ENCODE assay signal across 11 cellular contexts in genomic region chr3:58249358-58250092, GRCh38. TPM values are rescaled to one million over a fixed set of nuclear protein-coding genes. Genes with fewer than 3 reads are reported as not detected.
DNase-seq lines count a peak whose midpoint lies in the region; ATAC-seq, FAIRE-seq and TF ChIP-seq lines count a peak whose summit lies in the region.
"Had no signal": no experiment of that assay in that cellular context is flagged by ENCODE, and none has a peak within 500 bp of the region (broad histone marks: within the 10 kb centered on the region; RNA-seq: fewer than 3 reads in every experiment).

No MANE protein-coding gene starts in this region.

- peak; percentile 36 for FAIRE-seq in HTR-8/SVneo (lab: Jason Lieb, UNC)

- no peaks in the 10 kb centered on the region for H3K36me3 Mint-ChIP-seq in mesothelial cell of epicardium

- H3K9me3 Mint-ChIP-seq in mesothelial cell of epicardium: no peaks in the 10 kb centered on the region
- H3K9me3 Mint-ChIP-seq: stimulated activated naive CD8-positive, alpha-beta T cell treated with anti-CD3 and anti-CD28 coated beads, Interleukin-15, Interleukin-2, amounts not matched to agents 100 ng/mL and 50 ng/mL, for 24 hours had no signal

- H3K4me1 ChIP-seq in esophagus muscularis mucosa: peaks cover 6 to 51% (median 40%) of the 10 kb centered on the region in 4 donors

- no peaks in the 10 kb centered on the region for H3K27me3 ChIP-seq in esophagus muscularis mucosa

- DNase-seq in AG09319 (ENCODE audit: extremely low read depth, low read depth) (no peak), HTR-8/SVneo (ENCODE audit: insufficient read length, low spot score) (no peak), dermis blood vessel endothelial cell (peak; percentile 24), mesothelial cell of epicardium (ENCODE audit: low spot score in 2 of 2, unreplicated experiment in 2 of 2) (no peak), esophagus muscularis mucosa (ENCODE audit: extremely low spot score) (no peak), SHP77 treated with DMSO at 0.1 percent for 48 hours (lab: John Stamatoyannopoulos, UW) (no peak), KBM-7 (no peak)
- DNase-seq: amygdala had no signal

- no peaks in the 10 kb centered on the region for H3K36me3 ChIP-seq in esophagus muscularis mucosa

- peak overlapping the region; percentile 48 for H3K27ac Mint-ChIP-seq in mesothelial cell of epicardium
- H3K27ac Mint-ChIP-seq: stimulated activated naive CD8-positive, alpha-beta T cell treated with anti-CD3 and anti-CD28 coated beads, Interleukin-15, Interleukin-2, amounts not matched to agents 100 ng/mL and 50 ng/mL, for 24 hours had no signal

- in situ Hi-C loops in KBM-7 (cut with MboI; ENCODE audit: low pct_unique_long_range_greater_than_20kb, low sequenced_read_pairs): no loop called here

- no peaks in the 10 kb centered on the region for H3K27me3 Mint-ChIP-seq in mesothelial cell of epicardium (ENCODE audit: low read depth)
- H3K27me3 Mint-ChIP-seq: stimulated activated naive CD8-positive, alpha-beta T cell treated with anti-CD3 and anti-CD28 coated beads, Interleukin-15, Interleukin-2, amounts not matched to agents 100 ng/mL and 50 ng/mL, for 24 hours had no signal

- H3K4me3 ChIP-seq in esophagus muscularis mucosa: no peak overlapping the region
- H3K4me3 ChIP-seq: skin epidermis had no signal

- H3K9me3 ChIP-seq in esophagus muscularis mucosa: no peaks in the 10 kb centered on the region

- no peak for TF ChIP-seq EP300 in esophagus muscularis mucosa (IDR thresholded peaks at IDR 0.05)

- 63% methylated on average over 7 of the region's 7 CpGs for WGBS in esophagus muscularis mucosa

- ATAC-seq in GM18861 (IDR thresholded peaks at IDR 0.05; ENCODE audit: unreplicated experiment): no peak

- no peak for TF ChIP-seq POLR2A in esophagus muscularis mucosa (IDR thresholded peaks at IDR 0.05; ENCODE audit: low read depth)

- H3K4me1 Mint-ChIP-seq in mesothelial cell of epicardium: peaks cover 20% of the 10 kb centered on the region

- no peak overlapping the region for H3K4me3 Mint-ChIP-seq in mesothelial cell of epicardium
- H3K4me3 Mint-ChIP-seq: stimulated activated naive CD8-positive, alpha-beta T cell treated with anti-CD3 and anti-CD28 coated beads, Interleukin-15, Interleukin-2, amounts not matched to agents 100 ng/mL and 50 ng/mL, for 24 hours had no signal

- peak overlapping the region in 2 of 4 donors; percentile 16 to 22 for H3K27ac ChIP-seq in esophagus muscularis mucosa (replicated peaks in 1 of 4)

- TF ChIP-seq CTCF in AG09319 (IDR thresholded peaks at IDR 0.05; ENCODE audit: low read depth, low read length) (peak; percentile 26), mesothelial cell of epicardium (IDR thresholded peaks at IDR 0.05; ENCODE audit: unreplicated experiment) (no peak), esophagus muscularis mucosa (IDR thresholded peaks at IDR 0.05) (no peak)

- intact Hi-C loops in esophagus muscularis mucosa (cut with DNase I): no loop called here

RNA-seq across cellular contexts. Expression of gene ABHD6, which starts 11.9 kb away (rescaled TPM):
- total RNA-seq in dermis blood vessel endothelial cell (21.7 and 43.1 TPM in 2 replicates), mesothelial cell of epicardium (3.3 to 4.9 TPM (median 4.2 TPM) in 3 replicates), esophagus muscularis mucosa (10 to 100 TPM; 13.1 to 20.3 (median 17.9) TPM)

RNA-seq across cellular contexts. Expression of gene DNASE1L3, which starts 38.8 kb away (rescaled TPM):
- total RNA-seq in dermis blood vessel endothelial cell (1.7 and 10.6 TPM in 2 replicates), mesothelial cell of epicardium (0.22 to 0.72 TPM (median 0.53 TPM) in 3 replicates), esophagus muscularis mucosa (1 to 10 TPM in 2 of 4 donors, under 1 TPM in 1, not detected in 1; 0.80 to 2.9 (median 2.2) TPM)

RNA-seq across cellular contexts. Expression of gene RPP14, which starts 56.5 kb away (rescaled TPM):
- total RNA-seq in dermis blood vessel endothelial cell (20.3 and 22.0 TPM in 2 replicates), mesothelial cell of epicardium (19.0 to 24.2 TPM (median 21.3 TPM) in 3 replicates), esophagus muscularis mucosa (10 to 100 TPM in 3 of 4 donors, 1 to 10 TPM in 1; 9.1 to 16.0 (median 10.4) TPM)

RNA-seq across cellular contexts. Expression of gene HTD2, which starts 56.8 kb away (rescaled TPM):
- 10.2 and 16.0 TPM in 2 replicates for total RNA-seq in dermis blood vessel endothelial cell
- total RNA-seq in mesothelial cell of epicardium: 7.7 to 9.4 TPM (median 8.3 TPM) in 3 replicates
- 10 to 100 TPM in 2 of 4 donors, 1 to 10 TPM in 2; 7.5 to 12.3 (median 10.4) TPM for total RNA-seq in esophagus muscularis mucosa
